ENCODE assay signal across 8 cellular contexts in the genomic region with DNA sequence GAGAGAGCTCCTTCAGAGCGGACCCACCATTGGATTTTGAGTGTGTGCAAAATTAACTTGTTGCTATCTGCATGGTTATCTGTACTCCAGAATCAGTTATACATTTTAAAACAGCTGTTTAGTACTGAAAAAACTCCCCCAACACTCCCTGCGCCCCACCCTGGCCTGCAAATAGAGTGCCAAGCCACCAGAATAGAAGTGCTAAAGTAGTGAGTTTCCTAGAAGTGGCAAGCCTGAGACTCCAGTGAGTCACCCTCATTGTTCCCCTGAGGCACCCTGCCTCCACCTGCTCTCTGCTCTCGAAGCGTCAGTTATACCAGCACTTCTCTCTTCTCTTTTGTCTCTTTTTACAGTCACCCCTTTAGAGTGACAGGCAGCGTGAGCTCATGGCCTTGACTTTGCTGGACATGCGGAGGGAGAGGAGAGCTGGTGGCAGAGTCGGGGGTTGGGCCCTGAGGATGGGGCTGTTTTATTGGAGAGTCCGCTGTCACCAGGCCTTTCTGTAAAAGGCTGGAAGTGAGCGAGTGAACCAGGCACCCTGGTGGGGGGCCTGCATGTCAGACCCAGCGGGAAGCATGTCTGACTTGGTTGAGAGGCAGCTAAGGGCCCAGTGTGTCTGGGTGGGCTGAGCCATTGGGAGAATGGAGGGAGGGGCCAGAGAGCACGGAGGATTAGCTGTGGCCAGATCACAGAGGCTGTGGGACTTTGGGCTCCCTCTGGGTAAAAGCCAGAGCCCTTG. TPM values are rescaled to one million over a fixed set of nuclear protein-coding genes. Genes with fewer than 3 reads are reported as not detected.
DNase-seq lines count a peak whose midpoint lies in the region; ATAC-seq and TF ChIP-seq lines count a peak whose summit lies in the region.

No MANE protein-coding gene starts in this region.

- intact Hi-C loops in Caco-2 (cut with micrococcal nuclease; ENCODE audit: unreplicated experiment) = no loop called here

- H3K36me3 Mint-ChIP-seq in Caco-2 (ENCODE audit: insufficient read depth, unreplicated experiment) = peaks cover 6% of the 10 kb centered on the region
- peaks cover 9 to 16% of the 10 kb centered on the region in 2 donors for H3K36me3 Mint-ChIP-seq in activated naive CD4-positive, alpha-beta T cell treated with anti-CD3 and anti-CD28 coated beads, Interleukin-2, amount 50 U/mL, for 72 hours

- H3K9me3 Mint-ChIP-seq in Caco-2 (ENCODE audit: unreplicated experiment) = no peaks in the 10 kb centered on the region
- H3K9me3 Mint-ChIP-seq in activated naive CD4-positive, alpha-beta T cell treated with anti-CD3 and anti-CD28 coated beads, Interleukin-2, amount 50 U/mL, for 72 hours = no peaks in the 10 kb centered on the region

- H3K4me1 ChIP-seq in Caco-2 = no peaks in the 10 kb centered on the region

- ATAC-seq in GM19463 (IDR thresholded peaks at IDR 0.05; ENCODE audit: unreplicated experiment) = peak; percentile 62
- ATAC-seq in HG03520 (IDR thresholded peaks at IDR 0.05; ENCODE audit: unreplicated experiment) = peak; percentile 49
- ATAC-seq in activated naive CD4-positive, alpha-beta T cell treated with anti-CD3 and anti-CD28 coated beads, Interleukin-2, amount 50 U/mL, for 72 hours = peak; percentile 78 to 86

- CTCF ChIA-PET in Caco-2 (lab: Charles Lee) (no interaction called here), RWPE1 (lab: Yijun Ruan, JAX) (interaction anchor here (0.5 to 0.6 kb wide), 2 partner anchors 139 to 1234 kb away, joined by 3 read pairs; no protein-coding TSS in a partner anchor)

- peak overlapping the region; percentile 57 for H3K27ac Mint-ChIP-seq in Caco-2 (ENCODE audit: unreplicated experiment)
- peak overlapping the region; percentile 93 for H3K27ac Mint-ChIP-seq in activated naive CD4-positive, alpha-beta T cell treated with anti-CD3 and anti-CD28 coated beads, Interleukin-2, amount 50 U/mL, for 72 hours

- no peaks in the 10 kb centered on the region for H3K27me3 Mint-ChIP-seq in Caco-2 (ENCODE audit: insufficient read depth, unreplicated experiment)

- peaks cover 30% of the 10 kb centered on the region for H3K4me1 Mint-ChIP-seq in Caco-2 (ENCODE audit: low read depth, unreplicated experiment)

- no TSS peak for BruUV-seq in Caco-2 (replicated peaks; lab: Mats Ljungman, UMichigan)

- POLR2A ChIA-PET in Caco-2 (lab: Charles Lee) = no interaction called here
- POLR2A ChIA-PET in RWPE1 (lab: Yijun Ruan, JAX; ENCODE audit: low non-redundant PET) = no interaction called here

- no peaks in the 10 kb centered on the region for H3K9me3 ChIP-seq in Caco-2

- no peaks in the 10 kb centered on the region for H3K27me3 ChIP-seq in Caco-2 (replicated peaks; ENCODE audit: control insufficient read depth, insufficient read depth, low read length)
- H3K27me3 ChIP-seq in kidney epithelial cell (ENCODE audit: control insufficient read depth, insufficient read depth, low read length) = no peaks in the 10 kb centered on the region

- H3K4me3 ChIP-seq in Caco-2 (ENCODE audit: low read depth, low read length) (no peak overlapping the region), kidney epithelial cell (ENCODE audit: low read depth, low read length) (no peak overlapping the region)

- no peaks in the 10 kb centered on the region; the same call in 1 of the 2 replicates for H3K36me3 ChIP-seq in Caco-2 (ENCODE audit: control insufficient read depth, insufficient read depth, low read length)
- no peaks in the 10 kb centered on the region for H3K36me3 ChIP-seq in kidney epithelial cell (ENCODE audit: control insufficient read depth, insufficient read depth, low read length)

- TF ChIP-seq CTCF in Caco-2 (IDR thresholded peaks at IDR 0.05; ENCODE audit: insufficient read depth in 1 of 2, low read depth in 1 of 2, low read length in 1 of 2, severe bottlenecking in 1 of 2, unreplicated experiment in 1 of 2) (no peak), RWPE1 (conservative IDR thresholded peaks at IDR 0.05; ENCODE audit: low read depth) (no peak), kidney epithelial cell (IDR thresholded peaks at IDR 0.05; ENCODE audit: insufficient read depth, low read length, poor library complexity, severe bottlenecking) (no peak)

- no peak overlapping the region for H3K4me3 Mint-ChIP-seq in Caco-2 (ENCODE audit: unreplicated experiment)

- peak overlapping the region; percentile 87 for H3K27ac ChIP-seq in RWPE1

- no peak for DNase-seq in Caco-2
- peak; percentile 77 for DNase-seq in RWPE1 (ENCODE audit: low spot score)
- peak; percentile 62 to 75 for DNase-seq in activated naive CD4-positive, alpha-beta T cell treated with anti-CD3 and anti-CD28 coated beads, Interleukin-2, amount 50 U/mL, for 72 hours (ENCODE audit: low spot score in 2 of 2)
- peak; percentile 41 for DNase-seq in kidney epithelial cell (ENCODE audit: low read depth)
- DNase-seq in stimulated activated CD8-positive, alpha-beta memory T cell treated with anti-CD3 and anti-CD28 coated beads, Interleukin-7, amount 100 ng/mL, for 4 hours (ENCODE audit: low read depth in 2 of 2) = peak; percentile 67 to 74
- DNase-seq in H4 (ENCODE audit: low spot score) = no peak

RNA-seq across cellular contexts. Expression of a gene that starts 10.4 kb away (rescaled TPM):
- total RNA-seq in Caco-2 (2022) (91.1 and 92.2 TPM in 2 replicates), kidney epithelial cell (251 and 274 TPM in 2 replicates)
- 100 to 1,000 TPM in 1 of 2 donors, 10 to 100 TPM in 1; 73.8 to 105 TPM for total RNA-seq in activated naive CD4-positive, alpha-beta T cell treated with anti-CD3 and anti-CD28 coated beads, Interleukin-2, amount 50 U/mL, for 72 hours
- total RNA-seq in H4 (2014; rRNA removed; shearing (Covaris generic)) = 19.8 and 29.8 TPM in 2 replicates

Comparison
In these comparisons a context has a peak if more than half of its experiments do, and no peak if none do; other contexts are left out.
1. DNase-seq: peak in RWPE1 (single experiment), activated naive CD4-positive, alpha-beta T cell treated with anti-CD3 and anti-CD28 coated beads, Interleukin-2, amount 50 U/mL, for 72 hours (2 of 2), kidney epithelial cell (single experiment) and stimulated activated CD8-positive, alpha-beta memory T cell treated with anti-CD3 and anti-CD28 coated beads, Interleukin-7, amount 100 ng/mL, for 4 hours (2 of 2); none in Caco-2 (0 of 2) and H4 (single experiment).
2. Peak in every context shown above with its lines, with median percentiles within 50 percentile points of each other: ATAC-seq.